ENCODE assay signal across 19 cellular contexts in genomic region chr4:74830928-74831327, GRCh38. TPM values are rescaled to one million over a fixed set of nuclear protein-coding genes. Genes with fewer than 3 reads are reported as not detected.
A peak's percentile ranks its signal among the peaks of the same experiment; 100 is the strongest.
DNase-seq lines count a peak whose midpoint lies in the region; ATAC-seq, FAIRE-seq and TF ChIP-seq lines count a peak whose summit lies in the region.
"Had no signal": no experiment of that assay in that cellular context is flagged by ENCODE, and none has a peak within 500 bp of the region (broad histone marks: within the 10 kb centered on the region; RNA-seq: fewer than 3 reads in every experiment).

No MANE protein-coding gene starts in this region.

- H3K4me3 Mint-ChIP-seq in activated CD4-positive, alpha-beta T cell treated with anti-CD3 and anti-CD28 coated beads for 36 hours = no peak overlapping the region
- H3K4me3 Mint-ChIP-seq: T-helper 2 cell treated with Interferon-gamma antibody and Interleukin-4, amounts not matched to agents 5 μg/mL and 100 μg/mL, for 36 hours had no signal

- H3K9ac ChIP-seq in Karpas-422 (ENCODE audit: low read length) (no peak overlapping the region), keratinocyte (ENCODE audit: control insufficient read depth, extremely low read depth, insufficient read depth, low read length) (no peak overlapping the region)

- H3K36me3 ChIP-seq in BJ (ENCODE audit: control insufficient read depth, insufficient read depth, low read length) (no peaks in the 10 kb centered on the region), Karpas-422 (ENCODE audit: insufficient read depth, low read length) (no peaks in the 10 kb centered on the region), keratinocyte (ENCODE audit: control insufficient read depth in 2 of 2, extremely low read depth in 1 of 2, insufficient read depth in 2 of 2, low read length in 2 of 2) (no peaks in the 10 kb centered on the region), heart left ventricle (no peaks in the 10 kb centered on the region)
- H3K36me3 ChIP-seq: gastroesophageal sphincter, Peyer's patch, tibial nerve had no signal

- H3K27ac ChIP-seq in Karpas-422 (ENCODE audit: low read length) (no peak overlapping the region), keratinocyte (ENCODE audit: control insufficient read depth, insufficient read depth, low read length) (no peak overlapping the region), heart left ventricle (no peak overlapping the region)
- H3K27ac ChIP-seq: gastroesophageal sphincter, Peyer's patch, psoas muscle, tibial nerve had no signal

- in situ Hi-C loops in astrocyte of the cerebellum (cut with HindIII; ENCODE audit: low sequenced_read_pairs) = no loop called here

- peaks cover 7% of the 10 kb centered on the region for H3K9me3 Mint-ChIP-seq in activated CD4-positive, alpha-beta T cell treated with anti-CD3 and anti-CD28 coated beads for 36 hours (ENCODE audit: low read depth)

- H3K4me2 ChIP-seq in Karpas-422 (ENCODE audit: low read depth, low read length, poor library complexity, severe bottlenecking) = no peak overlapping the region
- H3K4me2 ChIP-seq in keratinocyte (ENCODE audit: control insufficient read depth, extremely low read depth, insufficient read depth, low read depth, low read length) = no peak overlapping the region

- H3K9me3 ChIP-seq in Karpas-422 (ENCODE audit: low read length) = no peaks in the 10 kb centered on the region
- no peaks in the 10 kb centered on the region for H3K9me3 ChIP-seq in keratinocyte (ENCODE audit: control insufficient read depth, low read depth, low read length)
- H3K9me3 ChIP-seq in heart left ventricle = peaks cover 0 to 18% (median 5%) of the 10 kb centered on the region in 12 donors

- no peak overlapping the region for H3K4me3 ChIP-seq in BJ (ENCODE audit: low read depth, low read length)
- H3K4me3 ChIP-seq in Karpas-422 (ENCODE audit: low read length) = no peak overlapping the region
- no peak overlapping the region for H3K4me3 ChIP-seq in astrocyte of the cerebellum (ENCODE audit: low read depth, low read length)
- no peak overlapping the region for H3K4me3 ChIP-seq in keratinocyte (ENCODE audit: control insufficient read depth in 2 of 3, extremely low read depth in 1 of 3, insufficient read depth in 2 of 3, low read depth in 1 of 3, low read length in 3 of 3)
- no peak overlapping the region for H3K4me3 ChIP-seq in heart left ventricle
- H3K4me3 ChIP-seq: gastroesophageal sphincter, Peyer's patch, psoas muscle, tibial nerve had no signal

- no peak for TF ChIP-seq POLR2A in heart left ventricle (IDR thresholded peaks at IDR 0.05)

- H4K20me1 ChIP-seq in Karpas-422 (ENCODE audit: insufficient read depth, low read depth, low read length) = no peaks in the 10 kb centered on the region
- H4K20me1 ChIP-seq in keratinocyte (ENCODE audit: control insufficient read depth, extremely low read depth, insufficient read depth, low read length) = no peaks in the 10 kb centered on the region

- H3K4me1 ChIP-seq in Karpas-422 (ENCODE audit: low read length) (no peaks in the 10 kb centered on the region), keratinocyte (ENCODE audit: control insufficient read depth, extremely low read depth, insufficient read depth, low read length) (no peaks in the 10 kb centered on the region), heart left ventricle (no peaks in the 10 kb centered on the region)
- H3K4me1 ChIP-seq: gastroesophageal sphincter, Peyer's patch, psoas muscle, tibial nerve had no signal

- POLR2A ChIA-PET in BJ (lab: Charles Lee) = no interaction called here
- POLR2A ChIA-PET in activated CD4-positive, alpha-beta T cell treated with anti-CD3 and anti-CD28 coated beads for 36 hours (lab: Charles Lee) = no interaction called here

- peaks cover 4% of the 10 kb centered on the region; the same call in 1 of the 2 replicates for H3K9me2 ChIP-seq in Karpas-422 (replicated peaks; ENCODE audit: insufficient read depth, low read length)

- peak; percentile 9; the same call in 1 of the 2 replicates for TF ChIP-seq CTCF in BJ (IDR thresholded peaks at IDR 0.05; ENCODE audit: insufficient read depth, low read depth, low read length)
- peak; percentile 15 for TF ChIP-seq CTCF in astrocyte of the cerebellum (IDR thresholded peaks at IDR 0.05; ENCODE audit: low read depth, low read length, missing control alignments)
- TF ChIP-seq CTCF in keratinocyte (optimal IDR thresholded peaks at IDR 0.05 in 1 of 3, IDR thresholded peaks at IDR 0.05 in 1 of 3, conservative IDR thresholded peaks at IDR 0.05 in 1 of 3; ENCODE audit: extremely low read depth in 1 of 3, insufficient read depth in 2 of 3, low read length in 3 of 3) = peak in 2 of 3 experiments; percentile 15 to 37
- no peak for TF ChIP-seq CTCF in heart left ventricle (IDR thresholded peaks at IDR 0.05)

- ATAC-seq in activated CD4-positive, alpha-beta T cell treated with anti-CD3 and anti-CD28 coated beads for 36 hours = no peak
- ATAC-seq in heart left ventricle = no peak
- ATAC-seq: gastroesophageal sphincter, psoas muscle had no signal

- no peaks in the 10 kb centered on the region for H3K4me1 Mint-ChIP-seq in activated CD4-positive, alpha-beta T cell treated with anti-CD3 and anti-CD28 coated beads for 36 hours

- dilution Hi-C loops in keratinocyte (cut with MboI; ENCODE audit: extremely low pct_ligation_motif_present, low sequenced_read_pairs) = no loop called here

- no peak for DNase-seq in BJ (ENCODE audit: low read depth)
- DNase-seq in Karpas-422 = peak; percentile 57
- no peak for DNase-seq in astrocyte of the cerebellum (ENCODE audit: low read depth)
- DNase-seq in keratinocyte (ENCODE audit: low read depth, low spot score) = no peak
- no peak for DNase-seq in H4 (ENCODE audit: low spot score)
- DNase-seq in NCI-H2107 (lab: John Stamatoyannopoulos, UW) = no peak
- DNase-seq in activated CD4-positive, alpha-beta T cell treated with anti-CD3 and anti-CD28 coated beads for 36 hours = no peak
- no peak for DNase-seq in heart left ventricle
- DNase-seq: amniotic stem cell, C1 segment of cervical spinal cord, kidney, NCI-H1436 treated with DMSO at 0.1 percent for 48 hours, NCI-H446 treated with DMSO at 0.1 percent for 48 hours, Peyer's patch, psoas muscle had no signal

- H3K27me3 ChIP-seq in BJ (ENCODE audit: control insufficient read depth, insufficient read depth, low read length) (no peaks in the 10 kb centered on the region), Karpas-422 (ENCODE audit: low read length) (no peaks in the 10 kb centered on the region), keratinocyte (ENCODE audit: control insufficient read depth, extremely low read depth, insufficient read depth, low read length) (no peaks in the 10 kb centered on the region), heart left ventricle (no peaks in the 10 kb centered on the region)
- H3K27me3 ChIP-seq: gastroesophageal sphincter, Peyer's patch, tibial nerve had no signal

- no peaks in the 10 kb centered on the region for H3K79me2 ChIP-seq in Karpas-422 (ENCODE audit: low read length)
- no peaks in the 10 kb centered on the region for H3K79me2 ChIP-seq in keratinocyte (ENCODE audit: control insufficient read depth, insufficient read depth, low read length)

- no peaks in the 10 kb centered on the region for H3K36me3 Mint-ChIP-seq in activated CD4-positive, alpha-beta T cell treated with anti-CD3 and anti-CD28 coated beads for 36 hours (ENCODE audit: low read depth)

- H2AFZ ChIP-seq in Karpas-422 (ENCODE audit: low read length) = no peak overlapping the region
- no peak overlapping the region for H2AFZ ChIP-seq in keratinocyte (ENCODE audit: control insufficient read depth, low read length)

- intact Hi-C loops in activated CD4-positive, alpha-beta T cell treated with anti-CD3 and anti-CD28 coated beads for 36 hours (cut with DNase I, micrococcal nuclease) = no loop called here
- intact Hi-C loops in heart left ventricle (cut with DNase I) = no loop called here

- WGBS in heart left ventricle, 4 donors = 79 to 92% (median 87%) methylated on average over 1 of the region's 1 CpG

- H3K9me1 ChIP-seq in keratinocyte (ENCODE audit: control insufficient read depth, extremely low read depth, insufficient read depth, low read length) = no peaks in the 10 kb centered on the region

- no peak overlapping the region for H3K27ac Mint-ChIP-seq in activated CD4-positive, alpha-beta T cell treated with anti-CD3 and anti-CD28 coated beads for 36 hours
- H3K27ac Mint-ChIP-seq: T-helper 2 cell treated with Interferon-gamma antibody and Interleukin-4, amounts not matched to agents 5 μg/mL and 100 μg/mL, for 36 hours had no signal

- peaks cover under 1% of the 10 kb centered on the region for H3K27me3 Mint-ChIP-seq in activated CD4-positive, alpha-beta T cell treated with anti-CD3 and anti-CD28 coated beads for 36 hours

- CTCF ChIA-PET in BJ (lab: Yijun Ruan, JAX) = no interaction called here
- CTCF ChIA-PET in activated CD4-positive, alpha-beta T cell treated with anti-CD3 and anti-CD28 coated beads for 36 hours (lab: Charles Lee) = interaction anchor here (0.6 to 1.3 kb wide), 4 partner anchors 44 to 1397 kb away, joined by 3 to 4 read pairs (median 3); partner anchors contain the start of gene USO1

- FAIRE-seq in keratinocyte (lab: Jason Lieb, UNC) = no peak
- FAIRE-seq: kidney had no signal

RNA-seq across cellular contexts. Expression of gene BTC, which starts 36.6 kb away (rescaled TPM):
- polyA plus RNA-seq in BJ (2011; rRNA removed) (not detected in 2 replicates), keratinocyte (0.40 to 0.62 TPM (median 0.58 TPM) in 3 replicates), heart left ventricle (under 1 TPM; 0.06 to 0.15 TPM)
- not detected in 2 replicates for polyA minus RNA-seq in BJ (2011; rRNA and poly(A)+ RNA removed)
- total RNA-seq in Karpas-422 (2014; rRNA removed; shearing (Covaris generic); ENCODE audit: low replicate concordance) = not detected in 2 replicates
- polyA plus RNA-seq in keratinocyte (2011; ENCODE audit: low read depth) = 0.90 TPM
- 0.47 and 1.1 TPM in 2 replicates for polyA plus RNA-seq in keratinocyte (2011; cell fraction: cytosol; rRNA removed)
- 1.7 and 2.0 TPM in 2 replicates for polyA plus RNA-seq in keratinocyte (2011; cell fraction: nucleus; rRNA removed)
- 0.19 and 0.31 TPM in 2 replicates for polyA plus RNA-seq in keratinocyte (2012; ENCODE audit: low replicate concordance)
- polyA minus RNA-seq in keratinocyte = 0.38 TPM in 1 of 3 replicates, not detected in the others
- 2.7 TPM for polyA minus RNA-seq in keratinocyte (2011; cell fraction: cytosol; rRNA and poly(A)+ RNA removed)
- 0.32 and 1.2 TPM in 2 replicates for polyA minus RNA-seq in keratinocyte (2011; cell fraction: nucleus; rRNA and poly(A)+ RNA removed)
- total RNA-seq in H4 (2014; rRNA removed; shearing (Covaris generic)) = 1.1 and 2.1 TPM in 2 replicates
- not detected for total RNA-seq in activated CD4-positive, alpha-beta T cell treated with anti-CD3 and anti-CD28 coated beads for 36 hours
- under 1 TPM in 7 of 9 donors, not detected in 2; 0.10 to 0.59 (median 0.44) TPM for total RNA-seq in heart left ventricle
- total RNA-seq: dermis microvascular lymphatic vessel endothelial cell had no signal

Comparison
In these comparisons a context has a peak if more than half of its experiments do, and no peak if none do; other contexts are left out.
1. CTCF ChIP-seq: peak in BJ (single experiment), astrocyte of the cerebellum (single experiment) and keratinocyte (2 of 3); none in heart left ventricle (0 of 12).